12 cellular contexts compared by ENCODE assay signal in the genomic region with DNA sequence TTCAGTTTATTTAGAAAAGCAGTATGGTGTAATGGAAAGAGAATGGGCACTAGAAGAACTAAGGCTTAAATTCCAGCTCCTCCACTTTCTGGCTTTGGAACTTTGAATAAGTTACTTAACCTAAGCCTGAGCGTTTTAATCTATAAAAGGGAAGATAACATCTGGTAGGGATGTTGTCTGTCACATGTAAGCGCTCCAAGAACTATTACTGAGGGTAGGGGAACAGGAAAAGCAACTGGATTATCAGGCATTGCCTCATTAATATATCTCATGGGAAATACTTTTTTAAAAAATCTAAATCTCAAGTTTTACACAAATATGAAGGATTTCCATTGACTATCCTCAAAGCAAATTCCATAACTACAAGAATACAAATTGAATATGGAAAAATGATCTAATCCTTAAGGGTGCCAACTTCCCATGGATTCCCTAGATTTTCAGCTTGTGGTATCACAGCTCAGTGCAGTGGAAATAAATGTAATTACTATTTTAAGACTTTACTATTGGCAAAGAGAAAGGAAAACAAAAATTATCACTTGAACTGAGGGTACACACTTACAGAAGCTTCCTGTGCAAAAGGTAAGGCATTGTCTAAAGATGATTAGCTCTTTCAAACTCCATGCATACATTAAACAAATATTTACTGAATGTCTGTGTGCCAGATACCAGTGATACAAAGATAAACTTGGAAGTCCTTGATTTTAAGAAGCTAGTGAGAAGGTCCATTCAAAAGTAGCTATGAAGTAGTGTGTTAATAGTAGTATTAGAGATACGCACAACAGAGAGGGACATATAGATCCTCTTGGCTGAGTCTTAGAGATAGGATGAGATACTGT. TPM values are rescaled to one million over a fixed set of nuclear protein-coding genes. Genes with fewer than 3 reads are reported as not detected.
DNase-seq lines count a peak whose midpoint lies in the region; ATAC-seq, FAIRE-seq and TF ChIP-seq lines count a peak whose summit lies in the region.
"Had no signal": no experiment of that assay in that cellular context is flagged by ENCODE, and none has a peak within 500 bp of the region (broad histone marks: within the 10 kb centered on the region; RNA-seq: fewer than 3 reads in every experiment).

No MANE protein-coding gene starts in this region.

- H3K27ac Mint-ChIP-seq in activated T-cell treated with anti-CD3 and anti-CD28 coated beads, Interleukin-2, amount 50 U/mL, for 72 hours = no peak overlapping the region
- no peak overlapping the region for H3K27ac Mint-ChIP-seq in activated CD4-positive, alpha-beta T cell treated with anti-CD3 and anti-CD28 coated beads, Interleukin-2, amount 10 ng/mL, durations not matched to agents 24 days and 14 days

- no peak for TF ChIP-seq POLR2A in GM12891 (IDR thresholded peaks at IDR 0.05; ENCODE audit: low read depth, low read length)

- no peaks in the 10 kb centered on the region for H3K27me3 Mint-ChIP-seq in activated T-cell treated with anti-CD3 and anti-CD28 coated beads, Interleukin-2, amount 50 U/mL, for 72 hours (ENCODE audit: low read depth)
- H3K27me3 Mint-ChIP-seq in activated CD4-positive, alpha-beta T cell treated with anti-CD3 and anti-CD28 coated beads, Interleukin-2, amount 10 ng/mL, durations not matched to agents 24 days and 14 days = no peaks in the 10 kb centered on the region

- H3K36me3 ChIP-seq in ascending aorta = peaks cover 0 to 6% of the 10 kb centered on the region in 2 donors
- peaks cover 0 to 53% (median 2%) of the 10 kb centered on the region in 9 donors for H3K36me3 ChIP-seq in heart right ventricle

- H3K9me3 ChIP-seq in ascending aorta (no peaks in the 10 kb centered on the region), heart right ventricle (peaks cover 0 to 10% (median 0%) of the 10 kb centered on the region in 11 donors)

- peaks cover 0 to 38% of the 10 kb centered on the region in 2 donors for H3K4me1 ChIP-seq in ascending aorta
- H3K4me1 ChIP-seq in heart right ventricle = peaks cover 0 to 58% (median 48%) of the 10 kb centered on the region in 9 donors

- WGBS in heart right ventricle, 2 donors = 32 to 33% methylated on average over 3 of the region's 3 CpGs

- TF ChIP-seq CTCF in ascending aorta (IDR thresholded peaks at IDR 0.05) (no peak), heart right ventricle (IDR thresholded peaks at IDR 0.05) (no peak)

- ATAC-seq in heart right ventricle (peak in 7 of 8 donors; percentile 32 to 77 (median 59)), GM21360 (IDR thresholded peaks at IDR 0.05; ENCODE audit: unreplicated experiment) (no peak)
- ATAC-seq in activated T-cell treated with anti-CD3 and anti-CD28 coated beads, Interleukin-2, amount 50 U/mL, for 72 hours (replicated peaks in 1 of 2) = no peak

- H3K36me3 Mint-ChIP-seq in activated T-cell treated with anti-CD3 and anti-CD28 coated beads, Interleukin-2, amount 50 U/mL, for 72 hours (ENCODE audit: insufficient read depth in 2 of 2) = peaks cover 0 to 14% of the 10 kb centered on the region in 2 donors
- peaks cover 29% of the 10 kb centered on the region for H3K36me3 Mint-ChIP-seq in activated CD4-positive, alpha-beta T cell treated with anti-CD3 and anti-CD28 coated beads, Interleukin-2, amount 10 ng/mL, durations not matched to agents 24 days and 14 days (ENCODE audit: low read depth)

- H3K4me3 ChIP-seq in ascending aorta = peak overlapping the region in 1 of 2 donors; percentile 2
- H3K4me3 ChIP-seq in heart right ventricle = no peak overlapping the region

- DNase-seq in GM19239 (ENCODE audit: insufficient read length, low spot score) (no peak), ascending aorta (ENCODE audit: low spot score in 2 of 2) (no peak), heart right ventricle (no peak), pulmonary artery endothelial cell (ENCODE audit: low read depth, low spot score) (peak; percentile 36), GM12891 (ENCODE audit: insufficient read length, low spot score) (no peak)
- no peak for DNase-seq in activated T-cell treated with anti-CD3 and anti-CD28 coated beads, Interleukin-2, amount 50 U/mL, for 72 hours
- no peak for DNase-seq in activated CD4-positive, alpha-beta T cell treated with anti-CD3 and anti-CD28 coated beads, Interleukin-2, amount 10 ng/mL, durations not matched to agents 24 days and 14 days
- DNase-seq: COR-L47, kidney glomerular epithelial cell, NCI-H2029 had no signal

- H3K27me3 ChIP-seq in ascending aorta (no peaks in the 10 kb centered on the region), heart right ventricle (no peaks in the 10 kb centered on the region)

- peak; percentile 48 for FAIRE-seq in GM19239 (lab: Jason Lieb, UNC)
- FAIRE-seq in GM12891 (lab: Jason Lieb, UNC) = no peak
- FAIRE-seq: colon had no signal

- H3K4me3 Mint-ChIP-seq in activated T-cell treated with anti-CD3 and anti-CD28 coated beads, Interleukin-2, amount 50 U/mL, for 72 hours = no peak overlapping the region
- H3K4me3 Mint-ChIP-seq in activated CD4-positive, alpha-beta T cell treated with anti-CD3 and anti-CD28 coated beads, Interleukin-2, amount 10 ng/mL, durations not matched to agents 24 days and 14 days = no peak overlapping the region

- H3K27ac ChIP-seq in ascending aorta (peak overlapping the region; percentile 71 to 85), heart right ventricle (peak overlapping the region in 9 of 10 donors; percentile 29 to 86 (median 77))

- no peaks in the 10 kb centered on the region for H3K9me3 Mint-ChIP-seq in activated T-cell treated with anti-CD3 and anti-CD28 coated beads, Interleukin-2, amount 50 U/mL, for 72 hours
- H3K9me3 Mint-ChIP-seq in activated CD4-positive, alpha-beta T cell treated with anti-CD3 and anti-CD28 coated beads, Interleukin-2, amount 10 ng/mL, durations not matched to agents 24 days and 14 days = no peaks in the 10 kb centered on the region

- H3K4me1 Mint-ChIP-seq in activated T-cell treated with anti-CD3 and anti-CD28 coated beads, Interleukin-2, amount 50 U/mL, for 72 hours (ENCODE audit: low read depth) = no peaks in the 10 kb centered on the region
- H3K4me1 Mint-ChIP-seq in activated CD4-positive, alpha-beta T cell treated with anti-CD3 and anti-CD28 coated beads, Interleukin-2, amount 10 ng/mL, durations not matched to agents 24 days and 14 days = peaks cover 2% of the 10 kb centered on the region

- intact Hi-C loops in ascending aorta (cut with DNase I) = loop anchor here (5.0 kb wide), 2 partner anchors 38 to 47 kb away; partner anchors contain the start of gene NT5C2
- intact Hi-C loops in heart right ventricle (cut with DNase I) = loop anchor here in 4 of 10 donors (5.0 kb wide), 1 partner anchor 38 kb away; the partner anchor contains the start of gene NT5C2 (in 4 of the 4)
- intact Hi-C loops in activated CD4-positive, alpha-beta T cell treated with anti-CD3 and anti-CD28 coated beads, Interleukin-2, amount 10 ng/mL, durations not matched to agents 24 days and 14 days (cut with micrococcal nuclease) = no loop called here

TF ChIP-seq in GM12891, 5 proteins besides CTCF, POLR2A, EP300 and RAD21:
- no peak for TF ChIP-seq POU2F2 (IDR thresholded peaks at IDR 0.05; ENCODE audit: low read depth, low read length)
- no peak for TF ChIP-seq PAX5 (IDR thresholded peaks at IDR 0.05; ENCODE audit: insufficient read depth, low read length, severe bottlenecking)
- TF ChIP-seq SPI1 (IDR thresholded peaks at IDR 0.05; ENCODE audit: low read depth, low read length) = no peak
- TF ChIP-seq POLR2AphosphoS5 (IDR thresholded peaks at IDR 0.05; ENCODE audit: low read depth, low read length) = no peak
- no peak for TF ChIP-seq TAF1 (IDR thresholded peaks at IDR 0.05; ENCODE audit: low read depth, low read length)

RNA-seq across cellular contexts. Expression of gene NT5C2, which starts 38.4 kb away (rescaled TPM):
- total RNA-seq in ascending aorta (25.9 TPM), heart right ventricle (10 to 100 TPM; 35.2 to 88.2 (median 58.5) TPM), pulmonary artery endothelial cell (43.3 and 55.1 TPM in 2 replicates)
- 10 to 100 TPM; 23.9 to 38.7 TPM for polyA plus RNA-seq in heart right ventricle
- total RNA-seq in activated T-cell treated with anti-CD3 and anti-CD28 coated beads, Interleukin-2, amount 50 U/mL, for 72 hours = 100 to 1,000 TPM in 1 of 2 donors, 10 to 100 TPM in 1; 99.6 to 102 TPM
- 51.8 and 57.6 TPM in 2 replicates for total RNA-seq in activated CD4-positive, alpha-beta T cell treated with anti-CD3 and anti-CD28 coated beads, Interleukin-2, amount 10 ng/mL, durations not matched to agents 24 days and 14 days
- polyA plus RNA-seq in GM12891 (2012; ENCODE audit: low read depth, missing spikeins) = 28.2 TPM

Comparison
In these comparisons a context has a peak if more than half of its experiments do, and no peak if none do; other contexts are left out.
1. ATAC-seq: peak in heart right ventricle (7 of 8); none in GM21360 (single experiment) and activated T-cell treated with anti-CD3 and anti-CD28 coated beads, Interleukin-2, amount 50 U/mL, for 72 hours (0 of 2).